ENCODE assay signal across 13 cellular contexts in the genomic region with DNA sequence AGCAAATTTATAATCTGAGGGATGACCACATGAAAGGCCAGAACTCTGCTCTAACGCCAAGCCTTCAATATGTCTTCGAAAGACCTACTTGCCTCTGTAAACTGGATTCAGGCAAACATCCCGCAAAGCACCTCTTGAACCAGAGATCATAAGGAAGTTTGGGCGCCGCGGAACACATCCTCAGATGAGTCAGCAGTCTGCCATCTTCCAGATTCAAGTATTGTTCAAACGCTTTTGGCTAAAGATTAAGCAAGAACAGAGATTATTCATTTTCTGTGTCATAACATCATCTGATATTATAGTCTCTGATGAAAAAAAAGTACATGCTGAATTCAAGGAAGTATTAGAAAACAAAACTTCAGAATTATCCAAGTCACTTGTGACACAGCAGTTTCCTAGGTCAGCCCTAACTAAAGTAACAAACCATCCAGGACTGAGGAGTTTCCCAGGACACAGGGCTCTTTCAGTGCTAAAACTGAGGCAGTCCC. TPM values are rescaled to one million over a fixed set of nuclear protein-coding genes. Genes with fewer than 3 reads are reported as not detected.
A peak's percentile ranks its signal among the peaks of the same experiment; 100 is the strongest.
DNase-seq lines count a peak whose midpoint lies in the region; TF ChIP-seq lines count a peak whose summit lies in the region.
"Had no signal": no experiment of that assay in that cellular context is flagged by ENCODE, and none has a peak within 500 bp of the region (broad histone marks: within the 10 kb centered on the region; RNA-seq: fewer than 3 reads in every experiment).

No MANE protein-coding gene starts in this region.

- H2BK120ac ChIP-seq in H9 (ENCODE audit: low read depth, low read length, poor library complexity, severe bottlenecking) = no peak overlapping the region

- H3K4me3 ChIP-seq in astrocyte of the spinal cord (ENCODE audit: low read depth, low read length) (no peak overlapping the region), H7 (ENCODE audit: insufficient read depth, low read depth, low read length) (no peak overlapping the region)
- H3K4me3 ChIP-seq: tibial artery had no signal

- H2BK15ac ChIP-seq in H9 (ENCODE audit: low read depth, low read length) = no peak overlapping the region

- H4K8ac ChIP-seq in H9 (replicated peaks; ENCODE audit: insufficient read length, low read depth, low read length) = no peak overlapping the region

- H2AFZ ChIP-seq in H9 (ENCODE audit: low read length) = no peak overlapping the region

- no peak overlapping the region for H3K14ac ChIP-seq in H9 (ENCODE audit: insufficient read depth, low read length)

- in situ Hi-C loops in astrocyte of the spinal cord (cut with HindIII; ENCODE audit: low sequenced_read_pairs) = no loop called here

- no peak overlapping the region for H3K4me3 Mint-ChIP-seq in H9

- H3K27ac ChIP-seq in H9 (ENCODE audit: insufficient read length, low read depth, low read length) = no peak overlapping the region
- H3K27ac ChIP-seq: KMS-11, tibial artery had no signal

- H3K27me3 ChIP-seq in H9 (ENCODE audit: insufficient read depth, low read length) (no peaks in the 10 kb centered on the region), H7 (ENCODE audit: control insufficient read depth, insufficient read depth, low read length) (no peaks in the 10 kb centered on the region)
- H3K27me3 ChIP-seq: tibial artery had no signal

- no peaks in the 10 kb centered on the region for H3K27me3 Mint-ChIP-seq in H9 (ENCODE audit: low read depth)

- no peak overlapping the region for H3K9ac ChIP-seq in H9 (ENCODE audit: extremely low read depth, insufficient read length, low read length)
- H3K9ac ChIP-seq: KMS-11 had no signal

- no peaks in the 10 kb centered on the region for H3K79me1 ChIP-seq in H9 (ENCODE audit: insufficient read depth, low read depth, low read length, poor library complexity, severe bottlenecking)

- H3K79me2 ChIP-seq in H9 (ENCODE audit: insufficient read depth, low read length) = no peaks in the 10 kb centered on the region

- H2BK12ac ChIP-seq in H9 (ENCODE audit: insufficient read length, low read depth, low read length) = no peak overlapping the region

- H3K27ac Mint-ChIP-seq in H9 = peak overlapping the region in 2 of 3 experiments; percentile 40 to 68; a peak in 3 of 7 replicates

- TF ChIP-seq CTCF in H9 (conservative IDR thresholded peaks at IDR 0.05) (no peak), astrocyte of the spinal cord (IDR thresholded peaks at IDR 0.05; ENCODE audit: low read depth, low read length) (no peak)

- no peaks in the 10 kb centered on the region for H3K4me1 Mint-ChIP-seq in H9

- no peaks in the 10 kb centered on the region for H4K20me1 ChIP-seq in H9 (ENCODE audit: control insufficient read depth, insufficient read depth, insufficient read length)

- no peak overlapping the region for H3K23ac ChIP-seq in H9 (ENCODE audit: insufficient read length, low read depth, low read length)

- no peak overlapping the region for H3K56ac ChIP-seq in H9 (ENCODE audit: insufficient read length, low read depth, low read length)

- H2AK5ac ChIP-seq in H9 (ENCODE audit: insufficient read length, low read length) = no peak overlapping the region

- no peak overlapping the region for H3T11ph ChIP-seq in H9 (ENCODE audit: low read length)

- no peaks in the 10 kb centered on the region for H3K4me1 ChIP-seq in H9 (ENCODE audit: insufficient read depth, low read length)

- DNase-seq in CD1c-positive myeloid dendritic cell (ENCODE audit: extremely low spot score) (peak; percentile 93), H9 (no peak), astrocyte of the spinal cord (ENCODE audit: low read depth, low spot score) (peak; percentile 62), kidney tubule cell (ENCODE audit: low spot score) (peak; percentile 87), H7 (no peak)
- no peak for DNase-seq in effector CD8-positive, alpha-beta T cell (lab: John Stamatoyannopoulos, UW)
- DNase-seq in stimulated activated CD4-positive, alpha-beta T cell treated with anti-CD3 and anti-CD28 coated beads, Interleukin-4, amount 100 ng/mL, for 4 hours = no peak
- DNase-seq: activated CD4-positive, alpha-beta T cell treated with anti-CD3 and anti-CD28 coated beads, Interleukin-2, amount 50 U/mL, for 1 hour; DND-41; NCI-H446; posterior cingulate gyrus; tibial artery had no signal

- H2BK5ac ChIP-seq in H9 (ENCODE audit: insufficient read length, low read length) = no peak overlapping the region

- no peaks in the 10 kb centered on the region for H3K9me3 Mint-ChIP-seq in H9

- no peak overlapping the region for H2BK20ac ChIP-seq in H9 (ENCODE audit: low read depth, low read length, poor library complexity, severe bottlenecking)

- H3K4me2 ChIP-seq in H9 (ENCODE audit: insufficient read depth, insufficient read length, low read length) = no peak overlapping the region
- H3K4me2 ChIP-seq: KMS-11 had no signal

- no CpG with 5 or more reads among the region's 7 CpGs for WGBS in H9 (ENCODE audit: extremely low coverage, insufficient read length, low lambda C conversion rate)

- no peak overlapping the region for H4K5ac ChIP-seq in H9 (ENCODE audit: insufficient read length, low read depth, low read length)

- H3K18ac ChIP-seq in H9 (ENCODE audit: insufficient read length, low read depth, low read length) = no peak overlapping the region

- no peaks in the 10 kb centered on the region for H3K9me3 ChIP-seq in H9 (ENCODE audit: control insufficient read depth, low read depth, low read length)
- H3K9me3 ChIP-seq: tibial artery had no signal

- H3K4ac ChIP-seq in H9 (ENCODE audit: low read depth, low read length) = no peak overlapping the region

- no peaks in the 10 kb centered on the region for H3K23me2 ChIP-seq in H9 (ENCODE audit: insufficient read length, low read depth, low read length, poor library complexity, severe bottlenecking)

- no peak overlapping the region for H4K91ac ChIP-seq in H9 (ENCODE audit: insufficient read length, low read depth, low read length)

- H3K36me3 ChIP-seq in H7 (replicated peaks; ENCODE audit: control insufficient read depth, insufficient read depth, low read length) = peaks cover 13% of the 10 kb centered on the region

- peaks cover 13 to 59% (median 50%) of the 10 kb centered on the region in 3 experiments; a peak in 6 of 7 replicates for H3K36me3 Mint-ChIP-seq in H9 (ENCODE audit: insufficient read depth in 1 of 3, low read depth in 3 of 3)

RNA-seq across cellular contexts. Expression of gene TBC1D7, which starts 20.8 kb away (rescaled TPM):
- total RNA-seq in H9 (2021) = 33.9 and 36.9 TPM in 2 replicates
- 35.2 and 42.1 TPM in 2 replicates for total RNA-seq in H7 (2014; rRNA removed; shearing (Covaris generic))

Comparison
In these comparisons a context has a peak if more than half of its experiments do, and no peak if none do; other contexts are left out.
1. DNase-seq: peak in CD1c-positive myeloid dendritic cell (single experiment), astrocyte of the spinal cord (single experiment) and kidney tubule cell (single experiment); none in H9 (single experiment), effector CD8-positive, alpha-beta T cell (single experiment), stimulated activated CD4-positive, alpha-beta T cell treated with anti-CD3 and anti-CD28 coated beads, Interleukin-4, amount 100 ng/mL, for 4 hours (0 of 2) and H7 (single experiment).